13 cellular contexts compared by ENCODE assay signal in the genomic region with DNA sequence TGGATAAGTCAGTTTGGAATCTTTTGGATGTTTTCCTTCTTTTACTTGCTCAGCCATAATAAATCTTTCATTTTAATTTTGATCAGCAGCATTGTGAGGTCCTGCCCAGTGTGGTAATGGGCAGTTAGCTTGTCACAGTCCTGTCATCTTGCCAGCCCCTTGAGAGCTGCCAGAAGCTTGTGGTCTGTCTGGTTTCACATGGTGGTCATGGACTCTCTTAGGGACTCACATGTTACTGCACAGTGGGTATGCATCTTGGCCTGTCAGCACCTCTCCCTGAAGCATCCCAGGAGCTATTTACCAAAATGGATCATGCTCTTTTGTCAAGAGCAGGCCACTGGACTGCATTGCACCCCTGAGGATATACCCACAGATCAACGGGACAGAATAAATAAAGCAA.
A peak's percentile ranks its signal among the peaks of the same experiment; 100 is the strongest.
DNase-seq lines count a peak whose midpoint lies in the region; ATAC-seq and TF ChIP-seq lines count a peak whose summit lies in the region.
"Had no signal": no experiment of that assay in that cellular context is flagged by ENCODE, and none has a peak within 500 bp of the region (broad histone marks: within the 10 kb centered on the region; RNA-seq: fewer than 3 reads in every experiment).

No MANE protein-coding gene starts in this region.

- dilution Hi-C loops in mammary epithelial cell (cut with HindIII; ENCODE audit: low sequenced_read_pairs) = loop anchor here (5.0 kb wide), 1 partner anchor 71 kb away; no protein-coding TSS in a partner anchor

- no peak overlapping the region for H3K4me3 Mint-ChIP-seq in MCF 10A (ENCODE audit: unreplicated experiment)
- H3K4me3 Mint-ChIP-seq in type B pancreatic cell = no peak overlapping the region
- H3K4me3 Mint-ChIP-seq: activated CD8-positive, alpha-beta memory T cell treated with anti-CD3 and anti-CD28 coated beads, Interleukin-2, amount 10 ng/mL, durations not matched to agents 7 days and 5 days; immature natural killer cell had no signal

- H3K36me3 ChIP-seq in mammary epithelial cell (ENCODE audit: insufficient read depth, low read length) (no peaks in the 10 kb centered on the region), SJSA1 (peaks cover 58% of the 10 kb centered on the region)

- in situ Hi-C loops in mammary epithelial cell (cut with MboI; ENCODE audit: low sequenced_read_pairs in 2 of 2) = no loop called here

- H3K27me3 Mint-ChIP-seq in MCF 10A (ENCODE audit: insufficient read depth, unreplicated experiment) (no peaks in the 10 kb centered on the region), type B pancreatic cell (no peaks in the 10 kb centered on the region)
- H3K27me3 Mint-ChIP-seq: activated CD8-positive, alpha-beta memory T cell treated with anti-CD3 and anti-CD28 coated beads, Interleukin-2, amount 10 ng/mL, durations not matched to agents 7 days and 5 days had no signal

- no peaks in the 10 kb centered on the region for H3K4me1 Mint-ChIP-seq in MCF 10A (ENCODE audit: insufficient read depth, unreplicated experiment)
- H3K4me1 Mint-ChIP-seq in type B pancreatic cell (ENCODE audit: unreplicated experiment) = peaks cover 41% of the 10 kb centered on the region
- H3K4me1 Mint-ChIP-seq: activated CD8-positive, alpha-beta memory T cell treated with anti-CD3 and anti-CD28 coated beads, Interleukin-2, amount 10 ng/mL, durations not matched to agents 7 days and 5 days; immature natural killer cell had no signal

- H3K27ac ChIP-seq in mammary epithelial cell (ENCODE audit: insufficient read depth, low read depth, low read length) (no peak overlapping the region), SJSA1 (peak overlapping the region; percentile 7; the same call in 1 of the 2 replicates)

- no peak overlapping the region for H3K4me3 ChIP-seq in mammary epithelial cell (replicated peaks in 1 of 3; ENCODE audit: insufficient read depth in 1 of 3, low read depth in 2 of 3, low read length in 3 of 3)
- no peak overlapping the region for H3K4me3 ChIP-seq in SJSA1

- no peak overlapping the region for H3K9ac ChIP-seq in mammary epithelial cell (ENCODE audit: insufficient read depth, low read length)

- no peaks in the 10 kb centered on the region for H4K20me1 ChIP-seq in mammary epithelial cell (ENCODE audit: insufficient read depth, low read length)

- H3K27ac Mint-ChIP-seq in MCF 10A (ENCODE audit: low read depth, unreplicated experiment) (no peak overlapping the region), type B pancreatic cell (peak overlapping the region; percentile 46)
- H3K27ac Mint-ChIP-seq: activated CD8-positive, alpha-beta memory T cell treated with anti-CD3 and anti-CD28 coated beads, Interleukin-2, amount 10 ng/mL, durations not matched to agents 7 days and 5 days; immature natural killer cell had no signal

- no peaks in the 10 kb centered on the region for H3K79me2 ChIP-seq in mammary epithelial cell (ENCODE audit: insufficient read depth, low read length)

- peak; percentile 9 for DNase-seq in MCF 10A (ENCODE audit: unreplicated experiment)
- no peak for DNase-seq in mammary epithelial cell
- peak; percentile 78 to 81 for DNase-seq in SJSA1 (ENCODE audit: low read depth in 1 of 2, low spot score in 2 of 2)
- peak; percentile 85 for DNase-seq in glomerular visceral epithelial cell (ENCODE audit: extremely low spot score)
- peak; percentile 18 for DNase-seq in type B pancreatic cell (ENCODE audit: extremely low spot score, unreplicated experiment)
- DNase-seq: activated CD8-positive, alpha-beta memory T cell treated with anti-CD3 and anti-CD28 coated beads, Interleukin-2, amount 10 ng/mL, durations not matched to agents 7 days and 5 days; immature natural killer cell; naive B cell; NK-92 treated with Interleukin-12 subunit alpha and Interleukin-12 subunit beta, amount 100 ng/mL, for 24 hours had no signal

- POLR2A ChIA-PET in MCF 10A (lab: Yijun Ruan, JAX) = interaction anchor here (0.6 to 0.7 kb wide), 3 partner anchors 18 to 106 kb away, joined by 3 to 5 read pairs (median 4); no protein-coding TSS in a partner anchor

- 60% methylated on average over 1 of the region's 1 CpG for WGBS in mammary epithelial cell (ENCODE audit: low coverage, missing lambda C conversion rate)

- no peak for TF ChIP-seq CTCF in MCF 10A (IDR thresholded peaks at IDR 0.05; ENCODE audit: unreplicated experiment)
- no peak for TF ChIP-seq CTCF in mammary epithelial cell (conservative IDR thresholded peaks at IDR 0.05 in 1 of 2, IDR thresholded peaks at IDR 0.05 in 1 of 2; ENCODE audit: extremely low read depth in 1 of 2, insufficient read depth in 1 of 2, low read depth in 1 of 2, low read length in 2 of 2)
- no peak for TF ChIP-seq CTCF in type B pancreatic cell (conservative IDR thresholded peaks at IDR 0.05)

- no peaks in the 10 kb centered on the region for H3K9me3 Mint-ChIP-seq in MCF 10A (ENCODE audit: unreplicated experiment)
- peaks cover 5% of the 10 kb centered on the region for H3K9me3 Mint-ChIP-seq in type B pancreatic cell
- H3K9me3 Mint-ChIP-seq: immature natural killer cell had no signal

- no peak for ATAC-seq in HG02870 (IDR thresholded peaks at IDR 0.05; ENCODE audit: unreplicated experiment)
- ATAC-seq in HG03139 (IDR thresholded peaks at IDR 0.05; ENCODE audit: unreplicated experiment) = no peak
- ATAC-seq in HG03025 (IDR thresholded peaks at IDR 0.05; ENCODE audit: low FRiP score, unreplicated experiment) = no peak
- ATAC-seq: activated CD8-positive, alpha-beta memory T cell treated with anti-CD3 and anti-CD28 coated beads, Interleukin-2, amount 10 ng/mL, durations not matched to agents 7 days and 5 days; HCT116 had no signal

- H3K9me3 ChIP-seq in mammary epithelial cell (replicated peaks; ENCODE audit: insufficient read depth, low read length) (no peaks in the 10 kb centered on the region), SJSA1 (replicated peaks) (no peaks in the 10 kb centered on the region)

- CTCF ChIA-PET in MCF 10A (lab: Yijun Ruan, JAX) = no interaction called here
- CTCF ChIA-PET in mammary epithelial cell (lab: Charles Lee; ENCODE audit: low non-redundant PET) = no interaction called here

- no peak overlapping the region for H3K4me2 ChIP-seq in mammary epithelial cell (ENCODE audit: insufficient read depth, low read depth, low read length)

- no peaks in the 10 kb centered on the region for H3K27me3 ChIP-seq in mammary epithelial cell (ENCODE audit: insufficient read depth, low read length)
- no peaks in the 10 kb centered on the region for H3K27me3 ChIP-seq in SJSA1 (replicated peaks)

- H2AFZ ChIP-seq in mammary epithelial cell (ENCODE audit: low read depth, low read length) = no peak overlapping the region

- BruUV-seq in MCF 10A (replicated peaks; lab: Mats Ljungman, UMichigan) (no TSS peak), mammary epithelial cell (replicated peaks; lab: Mats Ljungman, UMichigan) (no TSS peak)

- H3K36me3 Mint-ChIP-seq in MCF 10A (ENCODE audit: insufficient read depth, unreplicated experiment) (no peaks in the 10 kb centered on the region), type B pancreatic cell (peaks cover 15% of the 10 kb centered on the region)
- H3K36me3 Mint-ChIP-seq: activated CD8-positive, alpha-beta memory T cell treated with anti-CD3 and anti-CD28 coated beads, Interleukin-2, amount 10 ng/mL, durations not matched to agents 7 days and 5 days; immature natural killer cell; naive B cell had no signal

- intact Hi-C loops in MCF 10A (cut with micrococcal nuclease) = no loop called here
- intact Hi-C loops in mammary epithelial cell (cut with micrococcal nuclease) = no loop called here

- no peaks in the 10 kb centered on the region for H3K4me1 ChIP-seq in mammary epithelial cell (ENCODE audit: insufficient read depth, low read length)
- peaks cover 60% of the 10 kb centered on the region for H3K4me1 ChIP-seq in SJSA1 (replicated peaks)
